ENCODE assay signal across 17 cellular contexts in genomic region chr17:82041139-82041814, GRCh38.
"Had no signal": no experiment of that assay in that cellular context is flagged by ENCODE, and none has a peak within 500 bp of the region (broad histone marks: within the 10 kb centered on the region; RNA-seq: fewer than 3 reads in every experiment).

No MANE protein-coding gene starts in this region.

- H3K36me3 ChIP-seq: breast epithelium, heart left ventricle, left lung, neural progenitor cell, tibial artery had no signal

- H3K36me3 Mint-ChIP-seq: activated CD4-positive, alpha-beta memory T cell treated with anti-CD3 and anti-CD28 coated beads for 36 hours; activated naive CD8-positive, alpha-beta T cell treated with anti-CD3 and anti-CD28 coated beads for 36 hours; neural progenitor cell had no signal

- H3K27me3 ChIP-seq: breast epithelium, esophagus squamous epithelium, foreskin keratinocyte, heart left ventricle, left lung, neural progenitor cell, tibial artery had no signal

- H3K9me3 Mint-ChIP-seq: activated CD4-positive, alpha-beta memory T cell treated with anti-CD3 and anti-CD28 coated beads for 36 hours; activated naive CD8-positive, alpha-beta T cell treated with anti-CD3 and anti-CD28 coated beads for 36 hours had no signal

- H3K4me3 ChIP-seq: breast epithelium, esophagus squamous epithelium, heart left ventricle, left lung, neural progenitor cell, tibial artery had no signal

- H3K4me2 ChIP-seq: neural progenitor cell had no signal

- H3K27me3 Mint-ChIP-seq: activated CD4-positive, alpha-beta memory T cell treated with anti-CD3 and anti-CD28 coated beads for 36 hours; activated naive CD8-positive, alpha-beta T cell treated with anti-CD3 and anti-CD28 coated beads for 36 hours had no signal

- H3K4me3 Mint-ChIP-seq: activated CD4-positive, alpha-beta memory T cell treated with anti-CD3 and anti-CD28 coated beads for 36 hours; activated naive CD8-positive, alpha-beta T cell treated with anti-CD3 and anti-CD28 coated beads for 36 hours; neural progenitor cell had no signal

- H2AFZ ChIP-seq: neural progenitor cell, parathyroid adenoma had no signal

- FAIRE-seq: endometrium, islet of Langerhans, small intestine had no signal

- DNase-seq: activated CD4-positive, alpha-beta memory T cell treated with anti-CD3 and anti-CD28 coated beads for 36 hours; activated CD4-positive, CD25-positive, alpha-beta regulatory T cell treated with anti-CD3 and anti-CD28 coated beads, Interleukin-2, amount 50 U/mL, for 72 hours; activated gamma-delta T cell; activated naive CD8-positive, alpha-beta T cell treated with anti-CD3 and anti-CD28 coated beads for 36 hours; activated T-cell treated with anti-CD3 and anti-CD28 coated beads, Interleukin-2, amount 50 U/mL, for 48 hours; anterior cingulate cortex; esophagus squamous epithelium; heart left ventricle; left lung; small intestine; tibial artery had no signal

- H3K27ac Mint-ChIP-seq: activated CD4-positive, alpha-beta memory T cell treated with anti-CD3 and anti-CD28 coated beads for 36 hours; activated naive CD8-positive, alpha-beta T cell treated with anti-CD3 and anti-CD28 coated beads for 36 hours; neural progenitor cell had no signal

- H3K27ac ChIP-seq: breast epithelium, esophagus squamous epithelium, foreskin keratinocyte, heart left ventricle, left lung, neural progenitor cell, parathyroid adenoma, tibial artery had no signal

- H3K9me3 ChIP-seq: breast epithelium, esophagus squamous epithelium, heart left ventricle, left lung, tibial artery had no signal

- H3K79me2 ChIP-seq: parathyroid adenoma had no signal

- ATAC-seq: foreskin keratinocyte, heart left ventricle, left lung had no signal
